8 cellular contexts compared by ENCODE assay signal in genomic region chr3:158434412-158435038, GRCh38.
DNase-seq lines count a peak whose midpoint lies in the region; ATAC-seq and TF ChIP-seq lines count a peak whose summit lies in the region.

No MANE protein-coding gene starts in this region.

- intact Hi-C loops in left ventricle myocardium inferior (cut with micrococcal nuclease): loop anchor here (2.0 kb wide), 1 partner anchor 816 kb away; no protein-coding TSS in a partner anchor

- H3K4me3 ChIP-seq in OCI-LY1 (ENCODE audit: low read depth, low read length, poor library complexity, severe bottlenecking) (no peak overlapping the region), adipocyte (ENCODE audit: low read length) (no peak overlapping the region), left ventricle myocardium inferior (no peak overlapping the region)

- H3K36me3 ChIP-seq in OCI-LY1 (ENCODE audit: insufficient read depth, low read length): no peaks in the 10 kb centered on the region
- H3K36me3 ChIP-seq in adipocyte (ENCODE audit: control insufficient read depth, insufficient read depth, low read length, severe bottlenecking): no peaks in the 10 kb centered on the region
- H3K36me3 ChIP-seq in left ventricle myocardium inferior: no peaks in the 10 kb centered on the region

- no peaks in the 10 kb centered on the region for H3K9me2 ChIP-seq in OCI-LY1 (ENCODE audit: low read depth, low read length)

- 0 out of 2 replicates have a peak, but pooled peaks cover 5% of the 10 kb centered on the region for H3F3A ChIP-seq in OCI-LY1 (ENCODE audit: insufficient read depth, low read length)

- DNase-seq in ELR (ENCODE audit: low read depth) (peak; percentile 76), HS-27A (ENCODE audit: low read depth) (peak; percentile 12), adipocyte (ENCODE audit: low read depth) (peak; percentile 91), left ventricle myocardium inferior (no peak), renal cortical epithelial cell (ENCODE audit: low read depth) (peak; percentile 68)
- DNase-seq in activated effector memory CD4-positive, alpha-beta T cell treated with anti-CD3 and anti-CD28 coated beads, Interleukin-2, amount 50 U/mL, for 16 hours: no peak

- H3K9ac ChIP-seq in OCI-LY1 (ENCODE audit: low read length) (peak overlapping the region; percentile 8; the same call in 1 of the 2 replicates), adipocyte (ENCODE audit: low read length) (no peak overlapping the region)

- 0 out of 2 replicates have a peak overlapping the region, but pooled peaks have one; percentile 24 for H2AFZ ChIP-seq in OCI-LY1 (ENCODE audit: low read length)

- TF ChIP-seq CTCF in OCI-LY1 (IDR thresholded peaks at IDR 0.05; ENCODE audit: low read length): peak; percentile 92
- TF ChIP-seq CTCF in left ventricle myocardium inferior (IDR thresholded peaks at IDR 0.05; ENCODE audit: borderline replicate concordance): peak; percentile 82

- peaks cover 19% of the 10 kb centered on the region for H3K4me1 ChIP-seq in OCI-LY1 (ENCODE audit: insufficient read depth, low read length, severe bottlenecking)
- no peaks in the 10 kb centered on the region for H3K4me1 ChIP-seq in adipocyte (ENCODE audit: control insufficient read depth, insufficient read depth, low read length)
- no peaks in the 10 kb centered on the region for H3K4me1 ChIP-seq in left ventricle myocardium inferior

- H3K79me2 ChIP-seq in OCI-LY1 (ENCODE audit: insufficient read depth, low read length): no peaks in the 10 kb centered on the region

- no peaks in the 10 kb centered on the region for H4K20me1 ChIP-seq in OCI-LY1 (ENCODE audit: insufficient read depth, low read length)

- H3K27ac ChIP-seq in OCI-LY1 (ENCODE audit: low read depth, low read length, poor library complexity, severe bottlenecking) (no peak overlapping the region), left ventricle myocardium inferior (replicated peaks) (no peak overlapping the region)

- H3K9me3 ChIP-seq in OCI-LY1 (ENCODE audit: low read length): no peaks in the 10 kb centered on the region
- H3K9me3 ChIP-seq in adipocyte (ENCODE audit: control insufficient read depth, low read length): no peaks in the 10 kb centered on the region
- no peaks in the 10 kb centered on the region for H3K9me3 ChIP-seq in left ventricle myocardium inferior (replicated peaks)

- H3K4me2 ChIP-seq in OCI-LY1 (ENCODE audit: low read length): no peak overlapping the region

- H3K27me3 ChIP-seq in OCI-LY1 (ENCODE audit: insufficient read depth, low read length) (no peaks in the 10 kb centered on the region), adipocyte (replicated peaks; ENCODE audit: control insufficient read depth, insufficient read depth, low read length) (no peaks in the 10 kb centered on the region), left ventricle myocardium inferior (ENCODE audit: low read depth) (no peaks in the 10 kb centered on the region)

- ATAC-seq in GM21447 (IDR thresholded peaks at IDR 0.05; ENCODE audit: unreplicated experiment): peak; percentile 96

Comparison
In these comparisons a context has a peak if more than half of its experiments do, and no peak if none do; other contexts are left out.
1. DNase-seq: peak in ELR (single experiment), HS-27A (single experiment), adipocyte (single experiment) and renal cortical epithelial cell (single experiment); none in left ventricle myocardium inferior (single experiment) and activated effector memory CD4-positive, alpha-beta T cell treated with anti-CD3 and anti-CD28 coated beads, Interleukin-2, amount 50 U/mL, for 16 hours (single experiment).